ENCODE assay signal across 6 cellular contexts in genomic region chr4:44279469-44279868, GRCh38.
"Had no signal": no experiment of that assay in that cellular context is flagged by ENCODE, and none has a peak within 500 bp of the region (broad histone marks: within the 10 kb centered on the region; RNA-seq: fewer than 3 reads in every experiment).

No MANE protein-coding gene starts in this region.

- DNase-seq: IMR-90, KBM-7, KG1 had no signal

- H3K4me3 ChIP-seq: K562 had no signal

- FAIRE-seq: HepG2, HTR-8/SVneo, K562 had no signal
